ENCODE assay signal across 34 cellular contexts in genomic region chr11:30579348-30579747, GRCh38. TPM values are rescaled to one million over a fixed set of nuclear protein-coding genes. Genes with fewer than 3 reads are reported as not detected.
"Had no signal": no experiment of that assay in that cellular context is flagged by ENCODE, and none has a peak within 500 bp of the region (broad histone marks: within the 10 kb centered on the region; RNA-seq: fewer than 3 reads in every experiment).

No MANE protein-coding gene starts in this region.

- H3K27ac ChIP-seq: ascending aorta, breast epithelium, PC-9, RWPE1, VCaP had no signal

- H3K9me3 ChIP-seq: ascending aorta, breast epithelium had no signal

- ATAC-seq: activated CD8-positive, alpha-beta T cell treated with anti-CD3 and anti-CD28 coated beads for 36 hours; activated T-cell treated with anti-CD3 and anti-CD28 coated beads, Interleukin-2, amount 50 U/mL, for 72 hours; activated T-helper 17 cell treated with anti-CD3 and anti-CD28 coated beads, Interleukin-2, amount 50 U/mL, for 72 hours; Right ventricle myocardium inferior had no signal

- H3K36me3 Mint-ChIP-seq: activated naive CD4-positive, alpha-beta T cell treated with anti-CD3 and anti-CD28 coated beads, Interleukin-2, amount 50 U/mL, for 24 hours; activated naive CD8-positive, alpha-beta T cell treated with anti-CD3 and anti-CD28 coated beads, Interleukin-2, amount 10 ng/mL, durations not matched to agents 7 days and 5 days had no signal

- H3K4me1 Mint-ChIP-seq: activated naive CD4-positive, alpha-beta T cell treated with anti-CD3 and anti-CD28 coated beads, Interleukin-2, amount 50 U/mL, for 24 hours; activated naive CD8-positive, alpha-beta T cell treated with anti-CD3 and anti-CD28 coated beads, Interleukin-2, amount 10 ng/mL, durations not matched to agents 7 days and 5 days; activated T-helper 17 cell treated with anti-CD3 and anti-CD28 coated beads, Interleukin-2, amount 50 U/mL, for 72 hours had no signal

- H3K4me1 ChIP-seq: ascending aorta, breast epithelium had no signal

- DNase-seq: activated B cell treated with CpG ODN at 0.5 μM for 24 hours; activated CD4-positive, alpha-beta T cell treated with anti-CD3 and anti-CD28 coated beads for 4 hours; activated CD4-positive, CD25-positive, alpha-beta regulatory T cell treated with anti-CD3 and anti-CD28 coated beads, Interleukin-2, amount 50 U/mL, for 72 hours; activated CD8-positive, alpha-beta T cell treated with anti-CD3 and anti-CD28 coated beads for 36 hours; activated effector memory CD4-positive, alpha-beta T cell treated with anti-CD3 and anti-CD28 coated beads, Interleukin-2, amount 50 U/mL, for 16 hours; activated naive CD4-positive, alpha-beta T cell treated with Interleukin-2 at 50 U/mL for 16 hours; activated naive CD8-positive, alpha-beta T cell treated with anti-CD3 and anti-CD28 coated beads, Interleukin-2, amount 10 ng/mL, durations not matched to agents 7 days and 5 days; activated T-cell treated with anti-CD3 and anti-CD28 coated beads, Interleukin-2, amount 50 U/mL, for 1 hour; activated T-cell treated with anti-CD3 and anti-CD28 coated beads, Interleukin-2, amount 50 U/mL, for 72 hours; amygdala; NCI-H1105; NCI-H1417 treated with DMSO at 0.1 percent for 48 hours; NCI-H187 treated with DMSO at 0.1 percent for 48 hours; NCI-H2081; NCI-H2171 treated with DMSO at 0.1 percent for 48 hours; NCI-H2227 treated with DMSO at 0.1 percent for 48 hours; NCI-H446; NCI-H510A treated with DMSO at 0.1 percent for 48 hours; NCI-H526 treated with DMSO at 0.1 percent for 48 hours; PC-9; SW 1271; T-helper 1 cell; T-helper 2 cell; T-helper 9 cell had no signal

- H3K36me3 ChIP-seq: breast epithelium had no signal

- FAIRE-seq: RCC 7860 had no signal

- H3K27ac Mint-ChIP-seq: activated B cell treated with CpG ODN at 0.5 μM for 24 hours; activated CD8-positive, alpha-beta T cell treated with anti-CD3 and anti-CD28 coated beads for 36 hours; activated naive CD4-positive, alpha-beta T cell treated with anti-CD3 and anti-CD28 coated beads, Interleukin-2, amount 50 U/mL, for 24 hours; activated naive CD8-positive, alpha-beta T cell treated with anti-CD3 and anti-CD28 coated beads, Interleukin-2, amount 10 ng/mL, durations not matched to agents 7 days and 5 days; activated T-cell treated with anti-CD3 and anti-CD28 coated beads, Interleukin-2, amount 50 U/mL, for 72 hours; activated T-helper 17 cell treated with anti-CD3 and anti-CD28 coated beads, Interleukin-2, amount 50 U/mL, for 72 hours had no signal

- H3K27me3 ChIP-seq: ascending aorta, breast epithelium had no signal

- H3K4me3 Mint-ChIP-seq: activated B cell treated with CpG ODN at 0.5 μM for 24 hours; activated CD8-positive, alpha-beta T cell treated with anti-CD3 and anti-CD28 coated beads for 36 hours; activated naive CD4-positive, alpha-beta T cell treated with anti-CD3 and anti-CD28 coated beads, Interleukin-2, amount 50 U/mL, for 24 hours; activated naive CD8-positive, alpha-beta T cell treated with anti-CD3 and anti-CD28 coated beads, Interleukin-2, amount 10 ng/mL, durations not matched to agents 7 days and 5 days; activated T-cell treated with anti-CD3 and anti-CD28 coated beads, Interleukin-2, amount 50 U/mL, for 72 hours; activated T-helper 17 cell treated with anti-CD3 and anti-CD28 coated beads, Interleukin-2, amount 50 U/mL, for 72 hours had no signal

- H3K4me3 ChIP-seq: ascending aorta, breast epithelium, PC-9 had no signal

- H3K9me3 Mint-ChIP-seq: activated B cell treated with CpG ODN at 0.5 μM for 24 hours; activated CD8-positive, alpha-beta T cell treated with anti-CD3 and anti-CD28 coated beads for 36 hours; activated naive CD4-positive, alpha-beta T cell treated with anti-CD3 and anti-CD28 coated beads, Interleukin-2, amount 50 U/mL, for 24 hours; activated naive CD8-positive, alpha-beta T cell treated with anti-CD3 and anti-CD28 coated beads, Interleukin-2, amount 10 ng/mL, durations not matched to agents 7 days and 5 days; activated T-cell treated with anti-CD3 and anti-CD28 coated beads, Interleukin-2, amount 50 U/mL, for 72 hours; activated T-helper 17 cell treated with anti-CD3 and anti-CD28 coated beads, Interleukin-2, amount 50 U/mL, for 72 hours had no signal

- H2AFZ ChIP-seq: PC-9 had no signal

- H3K4me2 ChIP-seq: PC-9 had no signal

RNA-seq across cellular contexts. Expression of gene MPPED2, which starts 6.8 kb away (rescaled TPM):
- total RNA-seq: activated CD8-positive, alpha-beta memory T cell treated with anti-CD3 and anti-CD28 coated beads for 36 hours; activated naive CD8-positive, alpha-beta T cell treated with anti-CD3 and anti-CD28 coated beads, Interleukin-2, amount 10 ng/mL, durations not matched to agents 7 days and 5 days; activated T-helper 17 cell treated with anti-CD3 and anti-CD28 coated beads, Interleukin-2, amount 50 U/mL, for 72 hours; OCI-LY7; PC-9 had no signal
